ENCODE assay signal across 29 cellular contexts in genomic region chr1:218294531-218294930, GRCh38. TPM values are rescaled to one million over a fixed set of nuclear protein-coding genes. Genes with fewer than 3 reads are reported as not detected.
DNase-seq lines count a peak whose midpoint lies in the region; ATAC-seq and TF ChIP-seq lines count a peak whose summit lies in the region.
"Had no signal": no experiment of that assay in that cellular context is flagged by ENCODE, and none has a peak within 500 bp of the region (broad histone marks: within the 10 kb centered on the region; RNA-seq: fewer than 3 reads in every experiment).

No MANE protein-coding gene starts in this region.

- no peak overlapping the region for H3K4me3 ChIP-seq in fibroblast of villous mesenchyme (ENCODE audit: low read depth, low read length)
- H3K4me3 ChIP-seq: SK-N-MC, smooth muscle cell had no signal

- CTCF ChIA-PET in RWPE1 (lab: Yijun Ruan, JAX) = interaction anchor here (0.5 kb wide), 1 partner anchor 869 kb away, joined by 3 read pairs; no protein-coding TSS in a partner anchor

- no peak overlapping the region for H3K27ac ChIP-seq in RWPE1
- H3K27ac ChIP-seq: SK-N-MC, WERI-Rb-1 had no signal

- H3K9me3 ChIP-seq in T-helper 17 cell (ENCODE audit: control insufficient read depth, low read length, poor library complexity, severe bottlenecking) = no peaks in the 10 kb centered on the region

- H3K4me1 Mint-ChIP-seq in T-helper 17 cell = peaks cover 21% of the 10 kb centered on the region
- H3K4me1 Mint-ChIP-seq: activated CD4-positive, alpha-beta T cell treated with anti-CD3 and anti-CD28 coated beads, Interleukin-2, amount 10 ng/mL, durations not matched to agents 7 days and 5 days had no signal

- no peaks in the 10 kb centered on the region for H3K36me3 Mint-ChIP-seq in T-helper 17 cell (ENCODE audit: low read depth)

- no peaks in the 10 kb centered on the region for H3K27me3 Mint-ChIP-seq in T-helper 17 cell
- H3K27me3 Mint-ChIP-seq: activated CD4-positive, alpha-beta T cell treated with anti-CD3 and anti-CD28 coated beads, Interleukin-2, amount 10 ng/mL, durations not matched to agents 7 days and 5 days; activated CD8-positive, alpha-beta memory T cell treated with anti-CD3 and anti-CD28 coated beads, Interleukin-2, amount 10 ng/mL, durations not matched to agents 7 days and 5 days; naive B cell had no signal

- POLR2A ChIA-PET in RWPE1 (lab: Yijun Ruan, JAX; ENCODE audit: low non-redundant PET) = no interaction called here

- H3K27ac Mint-ChIP-seq in T-helper 17 cell = peak overlapping the region; percentile 62
- H3K27ac Mint-ChIP-seq: activated CD4-positive, alpha-beta T cell treated with anti-CD3 and anti-CD28 coated beads, Interleukin-2, amount 10 ng/mL, durations not matched to agents 7 days and 5 days; activated CD8-positive, alpha-beta memory T cell treated with anti-CD3 and anti-CD28 coated beads, Interleukin-2, amount 10 ng/mL, durations not matched to agents 7 days and 5 days; activated naive CD4-positive, alpha-beta T cell treated with anti-CD3 and anti-CD28 coated beads for 36 hours; activated T-cell treated with anti-CD3 and anti-CD28 coated beads, Interleukin-2, amount 50 U/mL, for 72 hours; naive B cell; T-helper 2 cell treated with Interferon-gamma antibody and Interleukin-4, amounts not matched to agents 5 μg/mL and 100 μg/mL, for 36 hours had no signal

- TF ChIP-seq CTCF in fibroblast of villous mesenchyme (IDR thresholded peaks at IDR 0.05; ENCODE audit: insufficient read depth, low read depth, low read length) (no peak), RWPE1 (conservative IDR thresholded peaks at IDR 0.05; ENCODE audit: low read depth) (no peak)

- H3K4me3 Mint-ChIP-seq in T-helper 17 cell = no peak overlapping the region
- H3K4me3 Mint-ChIP-seq: activated CD4-positive, alpha-beta T cell treated with anti-CD3 and anti-CD28 coated beads, Interleukin-2, amount 10 ng/mL, durations not matched to agents 7 days and 5 days; activated CD8-positive, alpha-beta memory T cell treated with anti-CD3 and anti-CD28 coated beads, Interleukin-2, amount 10 ng/mL, durations not matched to agents 7 days and 5 days; activated naive CD4-positive, alpha-beta T cell treated with anti-CD3 and anti-CD28 coated beads for 36 hours; activated T-cell treated with anti-CD3 and anti-CD28 coated beads, Interleukin-2, amount 50 U/mL, for 72 hours; naive B cell; T-helper 2 cell treated with Interferon-gamma antibody and Interleukin-4, amounts not matched to agents 5 μg/mL and 100 μg/mL, for 36 hours had no signal

- intact Hi-C loops in sciatic nerve (cut with DNase I) = no loop called here

- ATAC-seq in T-helper 17 cell = no peak
- ATAC-seq in sciatic nerve = no peak
- ATAC-seq in GM18870 (IDR thresholded peaks at IDR 0.05; ENCODE audit: unreplicated experiment) = no peak
- ATAC-seq: activated CD8-positive, alpha-beta memory T cell treated with anti-CD3 and anti-CD28 coated beads, Interleukin-2, amount 10 ng/mL, durations not matched to agents 7 days and 5 days; activated T-cell treated with anti-CD3 and anti-CD28 coated beads, Interleukin-2, amount 50 U/mL, for 72 hours; HepG2; left colon had no signal

- peak; percentile 42 for DNase-seq in AG20443 (ENCODE audit: low spot score)
- DNase-seq in HCEC 1CT = peak; percentile 59
- no peak for DNase-seq in T-helper 17 cell
- DNase-seq in fibroblast of villous mesenchyme (ENCODE audit: low read depth) = peak; percentile 27
- no peak for DNase-seq in RWPE1 (ENCODE audit: low spot score)
- DNase-seq in stimulated activated CD4-positive, alpha-beta T cell treated with anti-CD3 and anti-CD28 coated beads, Interleukin-4, amount 100 ng/mL, for 1 hour = no peak
- DNase-seq in sciatic nerve (ENCODE audit: low spot score) = no peak
- DNase-seq: activated CD4-positive, alpha-beta T cell treated with anti-CD3 and anti-CD28 coated beads, Interleukin-2, amount 10 ng/mL, durations not matched to agents 7 days and 5 days; activated CD8-positive, alpha-beta memory T cell treated with anti-CD3 and anti-CD28 coated beads, Interleukin-2, amount 10 ng/mL, durations not matched to agents 7 days and 5 days; activated naive CD4-positive, alpha-beta T cell treated with anti-CD3 and anti-CD28 coated beads for 36 hours; activated T-cell treated with anti-CD3 and anti-CD28 coated beads, Interleukin-2, amount 50 U/mL, for 72 hours; C1 segment of cervical spinal cord; Calu3; caudate nucleus; left colon; mesenchymal stem cell; naive B cell; NCI-H1105 treated with DMSO at 0.1 percent for 48 hours; NCI-H2081; NCI-H345; NCI-H748 treated with DMSO at 0.1 percent for 48 hours; nucleus accumbens; stimulated activated CD4-positive, alpha-beta T cell treated with anti-CD3 and anti-CD28 coated beads, Interleukin-2, amount 100 ng/mL, for 24 hours; WERI-Rb-1 had no signal

RNA-seq across cellular contexts. Expression of gene RRP15, which starts 9.4 kb away (rescaled TPM):
- total RNA-seq in T-helper 17 cell = 10 to 100 TPM; 13.7 to 21.9 TPM
- 7.8 and 10.6 TPM in 2 replicates for total RNA-seq in fibroblast of villous mesenchyme
- 22.8 TPM for total RNA-seq in sciatic nerve

RNA-seq across cellular contexts. Expression of gene TGFB2, which starts 50.6 kb away (rescaled TPM):
- total RNA-seq in T-helper 17 cell = 1 to 10 TPM in 1 of 2 donors, under 1 TPM in 1; 0.17 to 3.0 TPM
- total RNA-seq in fibroblast of villous mesenchyme = 28.0 and 36.3 TPM in 2 replicates
- total RNA-seq in sciatic nerve = 46.8 TPM
- total RNA-seq: activated CD4-positive, alpha-beta T cell treated with anti-CD3 and anti-CD28 coated beads, Interleukin-2, amount 10 ng/mL, durations not matched to agents 7 days and 5 days; activated CD8-positive, alpha-beta memory T cell treated with anti-CD3 and anti-CD28 coated beads, Interleukin-2, amount 10 ng/mL, durations not matched to agents 7 days and 5 days; activated T-cell treated with anti-CD3 and anti-CD28 coated beads, Interleukin-2, amount 50 U/mL, for 72 hours; HepG2 had no signal

Comparison
In these comparisons a context has a peak if more than half of its experiments do, and no peak if none do; other contexts are left out.
1. DNase-seq: peak in AG20443 (single experiment), HCEC 1CT (single experiment) and fibroblast of villous mesenchyme (single experiment); none in T-helper 17 cell (0 of 3), RWPE1 (single experiment), stimulated activated CD4-positive, alpha-beta T cell treated with anti-CD3 and anti-CD28 coated beads, Interleukin-4, amount 100 ng/mL, for 1 hour (single experiment) and sciatic nerve (single experiment).